Comparison of ENCODE assay signal across 7 cellular contexts in the genomic region with DNA sequence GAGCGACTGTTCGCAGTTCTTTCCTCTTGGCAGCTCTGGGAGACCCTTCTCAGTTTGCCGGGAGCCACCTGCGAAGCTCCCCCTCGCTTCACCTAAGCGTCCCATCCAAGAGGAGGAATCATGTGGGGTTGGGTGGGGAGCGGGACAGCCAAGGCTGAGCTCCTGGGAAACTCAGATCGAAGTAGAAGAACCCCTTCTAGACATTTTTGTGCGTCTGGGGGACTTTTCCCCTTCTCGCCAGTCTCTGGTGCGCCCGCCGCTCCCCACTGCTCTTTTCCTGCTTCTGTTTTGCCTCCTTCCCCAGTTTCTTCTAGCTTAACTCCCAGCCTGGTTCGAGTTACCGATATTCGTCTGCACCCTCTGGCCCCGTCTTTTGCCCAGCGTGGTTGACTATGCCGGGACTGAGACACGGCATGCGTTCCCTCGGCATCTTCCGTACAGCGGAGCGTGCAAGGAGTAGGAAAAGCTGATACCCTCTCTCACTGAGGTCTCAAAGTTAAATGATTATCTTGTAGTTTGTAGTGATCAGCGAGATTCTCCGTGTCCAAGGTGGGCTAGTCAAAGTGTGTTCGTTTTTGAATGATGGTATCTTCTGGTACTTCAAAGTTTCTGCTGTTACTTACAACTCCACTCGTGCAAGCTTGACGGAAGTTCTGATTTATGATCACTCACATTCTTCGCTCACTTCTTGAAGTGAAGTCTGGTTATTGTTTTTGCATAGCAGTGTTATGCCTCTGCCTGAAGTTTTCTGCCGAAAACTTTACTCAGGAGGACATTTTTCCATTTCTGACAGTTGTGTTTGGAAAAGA. TPM values are rescaled to one million over a fixed set of nuclear protein-coding genes. Genes with fewer than 3 reads are reported as not detected.
DNase-seq lines count a peak whose midpoint lies in the region; ATAC-seq and TF ChIP-seq lines count a peak whose summit lies in the region.

No MANE protein-coding gene starts in this region.

- H3K36me3 Mint-ChIP-seq in stimulated activated naive CD8-positive, alpha-beta T cell treated with anti-CD3 and anti-CD28 coated beads, Interleukin-15, Interleukin-2, amounts not matched to agents 100 ng/mL and 50 ng/mL, for 24 hours (ENCODE audit: low read depth), result peaks cover 14% of the 10 kb centered on the region

- H3K9me3 ChIP-seq in mucosa of descending colon, result no peaks in the 10 kb centered on the region

- H3K27ac Mint-ChIP-seq in stimulated activated naive CD8-positive, alpha-beta T cell treated with anti-CD3 and anti-CD28 coated beads, Interleukin-15, Interleukin-2, amounts not matched to agents 100 ng/mL and 50 ng/mL, for 24 hours, result peak overlapping the region; percentile 99

- no peak for TF ChIP-seq CTCF in GM13976 (IDR thresholded peaks at IDR 0.05; ENCODE audit: borderline replicate concordance, control extremely low read depth, extremely low read depth, insufficient read depth, missing control alignments)
- TF ChIP-seq CTCF in mucosa of descending colon (IDR thresholded peaks at IDR 0.05), result no peak

- H3K36me3 ChIP-seq in mucosa of descending colon (ENCODE audit: low read depth), result no peaks in the 10 kb centered on the region

- no peaks in the 10 kb centered on the region for H3K27me3 Mint-ChIP-seq in stimulated activated naive CD8-positive, alpha-beta T cell treated with anti-CD3 and anti-CD28 coated beads, Interleukin-15, Interleukin-2, amounts not matched to agents 100 ng/mL and 50 ng/mL, for 24 hours

- peaks cover 30% of the 10 kb centered on the region for H3K4me1 ChIP-seq in mucosa of descending colon (ENCODE audit: low read depth)

- no peaks in the 10 kb centered on the region for H3K9me3 Mint-ChIP-seq in stimulated activated naive CD8-positive, alpha-beta T cell treated with anti-CD3 and anti-CD28 coated beads, Interleukin-15, Interleukin-2, amounts not matched to agents 100 ng/mL and 50 ng/mL, for 24 hours

- in situ Hi-C loops in GM13976 (cut with MboI; ENCODE audit: low sequenced_read_pairs, unreplicated experiment), result no loop called here

- peak overlapping the region; percentile 72 for H3K4me3 ChIP-seq in mucosa of descending colon

- ATAC-seq in HG02610 (IDR thresholded peaks at IDR 0.05; ENCODE audit: unreplicated experiment) (peak; percentile 24), mucosa of descending colon (peak; percentile 47)

- peak; percentile 33 for DNase-seq in GM13976 (ENCODE audit: low spot score)
- DNase-seq in NCI-H2171 (lab: John Stamatoyannopoulos, UW), result peak; percentile 14
- DNase-seq in activated CD8-positive, alpha-beta memory T cell treated with anti-CD3 and anti-CD28 coated beads, Interleukin-2, amount 50 U/mL, for 24 hours (ENCODE audit: extremely low read depth), result peak; percentile 27
- DNase-seq in epidermal melanocyte (ENCODE audit: insufficient read length, low spot score), result peak; percentile 15
- peak; percentile 52 to 64 (median 54) for DNase-seq in mucosa of descending colon

- intact Hi-C loops in mucosa of descending colon (cut with DNase I, micrococcal nuclease), result no loop called here

- peaks cover 62% of the 10 kb centered on the region for H3K4me1 Mint-ChIP-seq in stimulated activated naive CD8-positive, alpha-beta T cell treated with anti-CD3 and anti-CD28 coated beads, Interleukin-15, Interleukin-2, amounts not matched to agents 100 ng/mL and 50 ng/mL, for 24 hours (ENCODE audit: low read depth)

- H3K4me3 Mint-ChIP-seq in stimulated activated naive CD8-positive, alpha-beta T cell treated with anti-CD3 and anti-CD28 coated beads, Interleukin-15, Interleukin-2, amounts not matched to agents 100 ng/mL and 50 ng/mL, for 24 hours, result peak overlapping the region; percentile 100

RNA-seq across cellular contexts. Expression of a gene that starts 0.7 kb away (rescaled TPM):
- 10 to 100 TPM; 13.2 to 16.0 (median 14.1) TPM for total RNA-seq in mucosa of descending colon

RNA-seq across cellular contexts. Expression of a gene that starts 1.1 kb away (rescaled TPM):
- 10 to 100 TPM; 32.5 to 48.7 (median 32.5) TPM for total RNA-seq in mucosa of descending colon

Comparison
In these comparisons a context has a peak if more than half of its experiments do, and no peak if none do; other contexts are left out.
1. Peak in every context shown above with its lines: DNase-seq, ATAC-seq and H3K4me3 ChIP-seq.